19 cellular contexts compared by ENCODE assay signal in the genomic region with DNA sequence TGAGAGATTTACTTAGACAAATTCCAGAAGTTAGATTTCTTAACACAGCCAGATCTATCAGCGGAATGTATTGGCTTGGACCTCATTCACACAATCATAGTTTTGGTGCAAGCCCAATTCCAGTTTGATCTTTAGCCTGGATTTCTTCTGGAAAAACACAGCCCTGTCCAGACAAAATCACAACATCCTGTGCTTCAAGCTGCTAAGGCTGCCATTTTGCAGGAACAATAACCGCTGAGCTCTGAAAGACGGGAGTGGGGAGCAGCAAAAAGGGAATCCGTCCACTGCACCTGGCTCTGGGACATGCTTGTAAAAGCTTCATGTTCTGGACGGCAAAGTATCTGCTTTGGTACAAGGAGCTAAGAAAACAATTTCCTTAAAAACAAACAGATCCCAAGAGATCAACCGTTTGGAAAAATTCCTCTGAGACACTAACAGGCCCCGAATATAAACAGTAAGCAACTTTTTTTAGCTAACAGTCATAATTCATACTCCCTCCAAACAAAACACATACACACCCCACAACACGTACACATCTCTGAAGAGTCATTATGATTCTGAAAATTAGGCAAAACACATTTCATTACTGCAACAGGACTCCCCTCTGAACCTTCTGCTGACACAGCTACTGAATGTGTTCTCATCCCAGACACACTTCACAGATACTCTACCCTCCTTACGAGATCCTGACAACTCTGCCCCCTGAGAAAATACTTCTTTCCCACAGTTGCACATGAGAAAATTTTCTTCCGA. TPM values are rescaled to one million over a fixed set of nuclear protein-coding genes. Genes with fewer than 3 reads are reported as not detected.
DNase-seq lines count a peak whose midpoint lies in the region; ATAC-seq, FAIRE-seq and TF ChIP-seq lines count a peak whose summit lies in the region.
"Had no signal": no experiment of that assay in that cellular context is flagged by ENCODE, and none has a peak within 500 bp of the region (broad histone marks: within the 10 kb centered on the region; RNA-seq: fewer than 3 reads in every experiment).

No MANE protein-coding gene starts in this region.

- H4K20me1 ChIP-seq in H1 (replicated peaks in 1 of 2; ENCODE audit: control insufficient read depth in 1 of 2, insufficient read depth in 2 of 2, low read length in 2 of 2) = no peaks in the 10 kb centered on the region

- H3K4me3 ChIP-seq in H1 (ENCODE audit: extremely low read depth in 1 of 4, insufficient read depth in 2 of 4, low read depth in 3 of 4, low read length in 4 of 4) (no peak overlapping the region), right atrium auricular region (no peak overlapping the region), rectal smooth muscle tissue (ENCODE audit: low read length) (no peak overlapping the region), uterus (no peak overlapping the region)
- H3K4me3 ChIP-seq: SJCRH30 had no signal

- no peak overlapping the region; a peak in 1 of 4 replicates for H3K4me2 ChIP-seq in H1 (ENCODE audit: insufficient read depth in 1 of 2, low read depth in 2 of 2, low read length in 2 of 2)

- intact Hi-C loops in uterus (cut with DNase I; ENCODE audit: low total_unique reads) = no loop called here

- H3K56ac ChIP-seq in H1 (replicated peaks; ENCODE audit: insufficient read length, low read depth, low read length) = no peak overlapping the region

- H3K18ac ChIP-seq in H1 (ENCODE audit: extremely low read depth, low read length) = peak overlapping the region; percentile 51; the same call in 1 of the 2 replicates

- H3K79me1 ChIP-seq in H1 (ENCODE audit: low read depth, low read length) = no peaks in the 10 kb centered on the region

- H2BK120ac ChIP-seq in H1 (replicated peaks; ENCODE audit: low read depth, low read length) = peak overlapping the region; percentile 29

- no peak overlapping the region for H4K5ac ChIP-seq in H1 (ENCODE audit: insufficient read length, low read depth, low read length)

- no peak overlapping the region for H3K9ac ChIP-seq in H1 (replicated peaks in 1 of 4; ENCODE audit: extremely low read depth in 1 of 4, low read depth in 3 of 4, low read length in 3 of 4)
- H3K9ac ChIP-seq in rectal smooth muscle tissue (ENCODE audit: low read length) = no peak overlapping the region

- no peak for DNase-seq in H1 (ENCODE audit: low read depth in 1 of 2, low spot score in 2 of 2)
- no peak for DNase-seq in right atrium auricular region (ENCODE audit: low spot score)
- peak; percentile 36 to 64 for DNase-seq in uterus
- DNase-seq in NCI-H748 (lab: John Stamatoyannopoulos, UW; ENCODE audit: unreplicated experiment) = no peak
- no peak for DNase-seq in RWPE1 (ENCODE audit: low spot score)
- DNase-seq in NCI-H2081 treated with DMSO at 0.1 percent for 48 hours (lab: John Stamatoyannopoulos, UW) = no peak
- DNase-seq: activated B cell treated with CpG ODN at 0.5 μM for 24 hours; activated naive CD8-positive, alpha-beta T cell treated with anti-CD3 and anti-CD28 coated beads, Interleukin-2, amount 10 ng/mL, durations not matched to agents 7 days and 5 days; activated T-cell treated with anti-CD3 and anti-CD28 coated beads, Interleukin-2, amount 50 U/mL, for 72 hours; erythroblast; GF-D8; NCI-H2029 treated with DMSO at 0.1 percent for 48 hours; SJCRH30; stimulated activated CD4-positive, alpha-beta T cell treated with anti-CD3 and anti-CD28 coated beads, Interleukin-2, amount 100 ng/mL, for 24 hours had no signal

- H2BK12ac ChIP-seq in H1 (ENCODE audit: low read depth, low read length) = peak overlapping the region; percentile 86

- POLR2A ChIA-PET in H1 (lab: Charles Lee; ENCODE audit: partially characterized antibody) (interaction anchor here (1.0 kb wide), 1 partner anchor 178 kb away, joined by 3 read pairs; no protein-coding TSS in a partner anchor), RWPE1 (lab: Yijun Ruan, JAX; ENCODE audit: low non-redundant PET) (no interaction called here)

- no peak for FAIRE-seq in H1 (lab: Jason Lieb, UNC)
- FAIRE-seq: GM12891, islet of Langerhans had no signal

- peak overlapping the region; percentile 76 for H4K91ac ChIP-seq in H1 (replicated peaks; ENCODE audit: insufficient read length, low read length)

- H3K27me3 ChIP-seq in H1 (replicated peaks in 1 of 4; ENCODE audit: control insufficient read depth in 3 of 4, extremely low read depth in 1 of 4, insufficient read depth in 3 of 4, low read length in 3 of 4) (no peaks in the 10 kb centered on the region), right atrium auricular region (no peaks in the 10 kb centered on the region), rectal smooth muscle tissue (ENCODE audit: control insufficient read depth, insufficient read depth, low read length) (no peaks in the 10 kb centered on the region), uterus (no peaks in the 10 kb centered on the region)
- H3K27me3 ChIP-seq: SJCRH30 had no signal

- TF ChIP-seq CTCF in H1 (IDR thresholded peaks at IDR 0.05; ENCODE audit: control extremely low read depth in 1 of 3, insufficient read depth in 1 of 3, low read depth in 1 of 3, low read length in 3 of 3) = no peak
- TF ChIP-seq CTCF in right atrium auricular region (IDR thresholded peaks at IDR 0.05) = no peak
- TF ChIP-seq CTCF in uterus (IDR thresholded peaks at IDR 0.05) = no peak
- no peak for TF ChIP-seq CTCF in RWPE1 (conservative IDR thresholded peaks at IDR 0.05; ENCODE audit: low read depth)

- CTCF ChIA-PET in H1 (lab: Charles Lee; ENCODE audit: partially characterized antibody) (interaction anchor here (0.8 to 8.4 kb wide), 7 partner anchors 12 to 513 kb away, joined by 3 to 44 read pairs (median 8); a partner anchor contains a TSS), RWPE1 (lab: Yijun Ruan, JAX) (no interaction called here)

- no peak overlapping the region for H2BK15ac ChIP-seq in H1 (ENCODE audit: low read length)

- TF ChIP-seq POLR2A in H1 (IDR thresholded peaks at IDR 0.05; ENCODE audit: control extremely low read depth in 1 of 2, low read depth in 2 of 2, low read length in 2 of 2) (no peak), uterus (IDR thresholded peaks at IDR 0.05) (no peak)

- WGBS in H1 (ENCODE audit: extremely low coverage in 1 of 2, insufficient coverage in 1 of 2, insufficient read length in 1 of 2, insufficient replicate concordance in 2 of 2, low coverage in 1 of 2, low lambda C conversion rate in 2 of 2, missing lambda C conversion rate in 1 of 2), 2 experiments = 86% methylated on average over 10 of the region's 10 CpGs; no CpG with 5 or more reads in 1 of the 2 experiments

- no peak overlapping the region for H3K23ac ChIP-seq in H1 (ENCODE audit: insufficient read length)

- no peak overlapping the region for H3K4ac ChIP-seq in H1 (replicated peaks; ENCODE audit: insufficient read length, low read depth, low read length)

- no peak overlapping the region; the same call in 1 of the 2 replicates for H2AK5ac ChIP-seq in H1 (ENCODE audit: low read depth, low read length)

- peak overlapping the region; percentile 40; the same call in 1 of the 2 replicates for H2BK20ac ChIP-seq in H1 (ENCODE audit: low read length)

- H3K4me1 ChIP-seq in H1 (replicated peaks in 1 of 4; ENCODE audit: control insufficient read depth in 3 of 4, insufficient read depth in 4 of 4, low read length in 3 of 4) = peaks cover 0 to 14% (median 9%) of the 10 kb centered on the region in 4 experiments; a peak in 5 of 7 replicates
- no peaks in the 10 kb centered on the region for H3K4me1 ChIP-seq in right atrium auricular region
- H3K4me1 ChIP-seq in rectal smooth muscle tissue (ENCODE audit: control insufficient read depth, insufficient read depth, low read length) = no peaks in the 10 kb centered on the region
- H3K4me1 ChIP-seq in uterus = no peaks in the 10 kb centered on the region
- H3K4me1 ChIP-seq: SJCRH30 had no signal

- no peaks in the 10 kb centered on the region for H3K23me2 ChIP-seq in H1 (ENCODE audit: low read depth, low read length)

- no peak for TF ChIP-seq RAD21 in H1 (IDR thresholded peaks at IDR 0.05 in 1 of 2, conservative IDR thresholded peaks at IDR 0.05 in 1 of 2; ENCODE audit: low read depth in 2 of 2, low read length in 2 of 2)

- no peak overlapping the region for H2AFZ ChIP-seq in H1 (ENCODE audit: low read length)

- TF ChIP-seq EP300 in H1 (IDR thresholded peaks at IDR 0.05; ENCODE audit: borderline replicate concordance in 1 of 2, low read depth in 2 of 2, low read length in 2 of 2) = no peak

- no peak for ATAC-seq in GM21390 (IDR thresholded peaks at IDR 0.05; ENCODE audit: unreplicated experiment)
- ATAC-seq: activated T-cell treated with anti-CD3 and anti-CD28 coated beads, Interleukin-2, amount 50 U/mL, for 72 hours had no signal

- no peak overlapping the region for H3K14ac ChIP-seq in H1 (ENCODE audit: insufficient read length)

- no peak overlapping the region for H3K27ac ChIP-seq in H1 (ENCODE audit: low read depth, low read length)
- H3K27ac ChIP-seq in right atrium auricular region = peak overlapping the region; percentile 38 to 42
- H3K27ac ChIP-seq in rectal smooth muscle tissue (ENCODE audit: low read depth, low read length) = peak overlapping the region; percentile 57
- H3K27ac ChIP-seq in uterus = peak overlapping the region; percentile 40 to 73
- H3K27ac ChIP-seq in RWPE1 = no peak overlapping the region
- H3K27ac ChIP-seq: SJCRH30 had no signal

- no peaks in the 10 kb centered on the region for H3K79me2 ChIP-seq in H1 (ENCODE audit: control insufficient read depth in 1 of 2, insufficient read depth in 2 of 2, low read length in 2 of 2)

- peaks cover 2 to 5% of the 10 kb centered on the region in 2 experiments; a peak in 2 of 4 replicates for H3K9me3 ChIP-seq in H1 (ENCODE audit: insufficient read depth in 2 of 2, low read depth in 1 of 2, low read length in 1 of 2)
- H3K9me3 ChIP-seq in right atrium auricular region = no peaks in the 10 kb centered on the region
- H3K9me3 ChIP-seq in uterus = no peaks in the 10 kb centered on the region
- H3K9me3 ChIP-seq: SJCRH30 had no signal

- H2BK5ac ChIP-seq in H1 (ENCODE audit: low read depth, low read length) = peak overlapping the region; percentile 50; the same call in 1 of the 2 replicates

- no peak overlapping the region for H4K8ac ChIP-seq in H1 (ENCODE audit: extremely low read depth, insufficient read depth, low read length)

- H3K36me3 ChIP-seq in H1 (ENCODE audit: control insufficient read depth in 2 of 4, insufficient read depth in 4 of 4, low read length in 3 of 4) = no peaks in the 10 kb centered on the region; a peak in 2 of 8 replicates
- H3K36me3 ChIP-seq in right atrium auricular region = no peaks in the 10 kb centered on the region
- peaks cover 3% of the 10 kb centered on the region for H3K36me3 ChIP-seq in rectal smooth muscle tissue (ENCODE audit: control insufficient read depth, insufficient read depth, low read length)
- H3K36me3 ChIP-seq in uterus = no peaks in the 10 kb centered on the region
- H3K36me3 ChIP-seq: SJCRH30 had no signal

RNA-seq across cellular contexts. Expression of a gene that starts 32.4 kb away (rescaled TPM):
- total RNA-seq in H1 (2021; fragmentation: NEBNext Ultra II Directional; extraction: Animal tissue kit (Norgen Biotek cat#: 25700)) = 7.6 and 9.8 TPM in 2 replicates
- polyA plus RNA-seq in H1 (2011; rRNA removed) = 5.8 and 6.5 TPM in 2 replicates
- 6.3 TPM for polyA plus RNA-seq in H1 (2011; cell fraction: cytosol; rRNA removed)
- 10.2 TPM for polyA plus RNA-seq in H1 (2011; cell fraction: nucleus; rRNA removed)
- 5.3 to 6.6 TPM (median 5.6 TPM) in 4 replicates for polyA plus RNA-seq in H1 (2012, experiment 1 of 2)
- 1.4 TPM for polyA plus RNA-seq in H1 (2012, experiment 2 of 2)
- polyA plus RNA-seq in H1 (2013, experiment 1 of 2) = 10.6 TPM
- polyA plus RNA-seq in H1 (2013, experiment 2 of 2) = 11.8 TPM
- polyA minus RNA-seq in H1 (2011; rRNA and poly(A)+ RNA removed) = 8.4 and 8.7 TPM in 2 replicates
- 3.1 TPM for polyA minus RNA-seq in H1 (2011; cell fraction: cytosol; rRNA and poly(A)+ RNA removed)
- polyA minus RNA-seq in H1 (2011; cell fraction: nucleus; rRNA and poly(A)+ RNA removed) = 5.8 TPM
- total RNA-seq in right atrium auricular region (1 to 10 TPM; 3.1 to 7.3 TPM), uterus (10 to 100 TPM in 2 of 4 donors, 1 to 10 TPM in 2; 8.4 to 32.9 (median 16.9) TPM)
- total RNA-seq: activated B cell treated with CpG ODN at 0.5 μM for 24 hours; activated naive CD8-positive, alpha-beta T cell treated with anti-CD3 and anti-CD28 coated beads, Interleukin-2, amount 10 ng/mL, durations not matched to agents 7 days and 5 days; activated T-cell treated with anti-CD3 and anti-CD28 coated beads, Interleukin-2, amount 50 U/mL, for 72 hours; NCI-H460 had no signal

Comparison
In these comparisons a context has a peak if more than half of its experiments do, and no peak if none do; other contexts are left out.
1. DNase-seq: peak in uterus (2 of 2); none in H1 (0 of 2), right atrium auricular region (single experiment), NCI-H748 (single experiment), RWPE1 (single experiment) and NCI-H2081 treated with DMSO at 0.1 percent for 48 hours (single experiment).
2. H3K27ac ChIP-seq: peak in right atrium auricular region (2 of 2), rectal smooth muscle tissue (single experiment) and uterus (2 of 2); none in H1 (single experiment) and RWPE1 (single experiment).